8 cellular contexts compared by ENCODE assay signal in the genomic region with DNA sequence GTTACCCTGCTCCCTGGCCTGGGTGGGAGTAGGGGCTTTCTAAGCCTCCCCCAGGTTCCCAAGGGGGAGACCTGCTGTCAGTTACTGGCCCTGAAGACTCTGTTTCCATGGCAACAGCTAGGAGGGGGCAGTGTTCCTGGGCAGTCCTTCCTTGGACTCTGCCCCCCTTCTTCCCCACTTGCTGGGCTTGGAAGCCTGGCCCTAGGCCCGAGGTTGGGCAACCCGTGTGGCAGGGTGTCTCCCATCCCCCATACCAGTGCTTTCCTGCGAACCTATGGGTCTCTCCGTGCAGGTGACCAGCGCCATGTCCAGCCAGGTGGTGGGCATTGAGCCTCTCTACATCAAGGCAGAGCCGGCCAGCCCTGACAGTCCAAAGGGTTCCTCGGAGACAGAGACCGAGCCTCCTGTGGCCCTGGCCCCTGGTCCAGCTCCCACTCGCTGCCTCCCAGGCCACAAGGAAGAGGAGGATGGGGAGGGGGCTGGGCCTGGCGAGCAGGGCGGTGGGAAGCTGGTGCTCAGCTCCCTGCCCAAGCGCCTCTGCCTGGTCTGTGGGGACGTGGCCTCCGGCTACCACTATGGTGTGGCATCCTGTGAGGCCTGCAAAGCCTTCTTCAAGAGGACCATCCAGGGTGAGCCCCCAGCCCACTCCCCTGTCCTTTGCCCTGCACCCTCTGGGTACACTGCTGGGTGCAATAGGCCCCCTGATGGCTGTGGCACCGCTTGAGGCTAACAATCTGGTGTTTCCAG. TPM values are rescaled to one million over a fixed set of nuclear protein-coding genes. Genes with fewer than 3 reads are reported as not detected.
A peak's percentile ranks its signal among the peaks of the same experiment; 100 is the strongest.
DNase-seq lines count a peak whose midpoint lies in the region; ATAC-seq and TF ChIP-seq lines count a peak whose summit lies in the region.

No MANE protein-coding gene starts in this region.

- H3K4me3 ChIP-seq in cardiac muscle cell = peak overlapping the region; percentile 71
- peak overlapping the region; percentile 57 to 71 (median 65) for H3K4me3 ChIP-seq in mammary epithelial cell (replicated peaks in 1 of 3; ENCODE audit: insufficient read depth in 1 of 3, low read depth in 2 of 3, low read length in 3 of 3)
- H3K4me3 ChIP-seq in mesendoderm (ENCODE audit: low read length) = no peak overlapping the region
- H3K4me3 ChIP-seq in vagina = peak overlapping the region; percentile 83 to 93

- dilution Hi-C loops in mammary epithelial cell (cut with HindIII; ENCODE audit: low sequenced_read_pairs) = loop anchor here (5.0 kb wide), 2 partner anchors 35 to 75 kb away; no protein-coding TSS in a partner anchor

- peak overlapping the region; percentile 52 for H3K9ac ChIP-seq in mammary epithelial cell (ENCODE audit: insufficient read depth, low read length)
- peak overlapping the region; percentile 86 for H3K9ac ChIP-seq in mesendoderm (ENCODE audit: low read length)

- peak overlapping the region; percentile 88 for H3K27ac ChIP-seq in cardiac muscle cell
- H3K27ac ChIP-seq in mammary epithelial cell (ENCODE audit: insufficient read depth, low read depth, low read length) = peak overlapping the region; percentile 14
- H3K27ac ChIP-seq in mesendoderm (ENCODE audit: low read depth, low read length) = no peak overlapping the region
- H3K27ac ChIP-seq in vagina = peak overlapping the region; percentile 88

- peak overlapping the region; percentile 89 for H3K56ac ChIP-seq in mesendoderm (ENCODE audit: low read length)

- peak overlapping the region; percentile 95 for H2AK5ac ChIP-seq in mesendoderm (ENCODE audit: low read length)

- peak overlapping the region; percentile 90 for H3K23ac ChIP-seq in mesendoderm (ENCODE audit: low read length)

- in situ Hi-C loops in mammary epithelial cell (cut with MboI; ENCODE audit: low sequenced_read_pairs in 2 of 2) = no loop called here

- no peak overlapping the region for H2BK15ac ChIP-seq in mesendoderm (replicated peaks; ENCODE audit: low read depth)

- H3K79me1 ChIP-seq in mesendoderm (ENCODE audit: low read length) = peaks cover 9% of the 10 kb centered on the region

- no peaks in the 10 kb centered on the region for H4K20me1 ChIP-seq in mammary epithelial cell (ENCODE audit: insufficient read depth, low read length)

- TF ChIP-seq POLR2A in vagina (IDR thresholded peaks at IDR 0.05) = no peak

- H3K36me3 ChIP-seq in cardiac muscle cell (no peaks in the 10 kb centered on the region), mammary epithelial cell (ENCODE audit: insufficient read depth, low read length) (peaks cover 9% of the 10 kb centered on the region), mesendoderm (ENCODE audit: control insufficient read depth, insufficient read depth, low read length) (no peaks in the 10 kb centered on the region), vagina (no peaks in the 10 kb centered on the region)

- CTCF ChIA-PET in mammary epithelial cell (lab: Charles Lee; ENCODE audit: low non-redundant PET) = no interaction called here

- H2BK5ac ChIP-seq in mesendoderm (ENCODE audit: low read length) = no peak overlapping the region

- intact Hi-C loops in Right ventricle myocardium superior (cut with DNase I) (no loop called here), mammary epithelial cell (cut with micrococcal nuclease) (loop anchor here (1.0 to 10.0 kb wide), 2 partner anchors 24 to 472 kb away; partner anchors contain the start of gene MARK2), vagina (cut with DNase I) (loop anchor here (5.0 kb wide), 1 partner anchor 70 kb away; no protein-coding TSS in a partner anchor)

- TF ChIP-seq CTCF in cardiac muscle cell (IDR thresholded peaks at IDR 0.05; ENCODE audit: low read depth, low read length) (no peak), mammary epithelial cell (conservative IDR thresholded peaks at IDR 0.05 in 1 of 2, IDR thresholded peaks at IDR 0.05 in 1 of 2; ENCODE audit: extremely low read depth in 1 of 2, insufficient read depth in 1 of 2, low read depth in 1 of 2, low read length in 2 of 2) (no peak), vagina (IDR thresholded peaks at IDR 0.05) (no peak)

- no peak overlapping the region for H4K8ac ChIP-seq in mesendoderm (ENCODE audit: low read depth, low read length)

- peaks cover 11% of the 10 kb centered on the region for H3K4me1 ChIP-seq in cardiac muscle cell (ENCODE audit: low read depth)
- peaks cover 34% of the 10 kb centered on the region for H3K4me1 ChIP-seq in mammary epithelial cell (ENCODE audit: insufficient read depth, low read length)
- peaks cover 4% of the 10 kb centered on the region for H3K4me1 ChIP-seq in mesendoderm (ENCODE audit: control insufficient read depth, low read depth, low read length)
- peaks cover 31% of the 10 kb centered on the region for H3K4me1 ChIP-seq in vagina

- H4K5ac ChIP-seq in mesendoderm (ENCODE audit: low read length) = no peak overlapping the region

- no peak overlapping the region for H2AFZ ChIP-seq in mammary epithelial cell (ENCODE audit: low read depth, low read length)

- peak in 1 of 2 donors; percentile 46 for DNase-seq in cardiac muscle cell (ENCODE audit: low read depth in 1 of 2, low spot score in 1 of 2)
- DNase-seq in Right ventricle myocardium superior = no peak
- DNase-seq in mammary epithelial cell = no peak
- no peak for DNase-seq in mesendoderm
- peak in 1 of 2 donors; percentile 89 for DNase-seq in vagina (ENCODE audit: extremely low spot score in 2 of 2)
- DNase-seq in stimulated activated naive CD4-positive, alpha-beta T cell (lab: John Stamatoyannopoulos, UW) = no peak
- no peak for DNase-seq in NCI-H187 treated with DMSO at 0.1 percent for 48 hours (lab: John Stamatoyannopoulos, UW)
- no peak for DNase-seq in NCI-H187 (lab: John Stamatoyannopoulos, UW)

- ATAC-seq in Right ventricle myocardium superior (ENCODE audit: poor library complexity) = no peak

- BruUV-seq in mammary epithelial cell (replicated peaks; lab: Mats Ljungman, UMichigan) = no TSS peak

- no peak overlapping the region for H2BK120ac ChIP-seq in mesendoderm (ENCODE audit: low read depth, low read length)

- 69% methylated on average over 13 of the region's 15 CpGs for WGBS in mammary epithelial cell (ENCODE audit: low coverage, missing lambda C conversion rate)
- no CpG with 5 or more reads among the region's 15 CpGs for WGBS in mesendoderm (ENCODE audit: extremely low coverage, insufficient coverage, low lambda C conversion rate)

- H3K9me3 ChIP-seq in cardiac muscle cell (ENCODE audit: low read depth) = no peaks in the 10 kb centered on the region
- H3K9me3 ChIP-seq in mammary epithelial cell (replicated peaks; ENCODE audit: insufficient read depth, low read length) = no peaks in the 10 kb centered on the region
- H3K9me3 ChIP-seq in vagina = no peaks in the 10 kb centered on the region

- H3K79me2 ChIP-seq in mammary epithelial cell (ENCODE audit: insufficient read depth, low read length) (peaks cover 25% of the 10 kb centered on the region), mesendoderm (ENCODE audit: control insufficient read depth, insufficient read depth, low read length) (peaks cover 7% of the 10 kb centered on the region)

- no peak overlapping the region for H3K4ac ChIP-seq in mesendoderm (ENCODE audit: low read depth, low read length)

- H3K27me3 ChIP-seq in cardiac muscle cell (no peaks in the 10 kb centered on the region), mammary epithelial cell (ENCODE audit: insufficient read depth, low read length) (no peaks in the 10 kb centered on the region), mesendoderm (ENCODE audit: insufficient read depth, low read length, poor library complexity) (no peaks in the 10 kb centered on the region), vagina (no peaks in the 10 kb centered on the region)

- no peak overlapping the region for H3K18ac ChIP-seq in mesendoderm (ENCODE audit: low read length)

- peak overlapping the region; percentile 98 for H3K4me2 ChIP-seq in mammary epithelial cell (ENCODE audit: insufficient read depth, low read depth, low read length)
- H3K4me2 ChIP-seq in mesendoderm (ENCODE audit: low read length) = peak overlapping the region; percentile 64

RNA-seq across cellular contexts. Expression of gene ESRRA, which starts 1.7 kb away (rescaled TPM):
- 77.0 and 94.0 TPM in 2 replicates for total RNA-seq in cardiac muscle cell
- 48.8 and 49.3 TPM in 2 replicates for polyA plus RNA-seq in cardiac muscle cell
- total RNA-seq in Right ventricle myocardium superior = 241 TPM
- 10 to 100 TPM; 44.8 to 67.0 TPM for total RNA-seq in mammary epithelial cell
- 34.7 TPM for polyA plus RNA-seq in mammary epithelial cell
- polyA minus RNA-seq in mammary epithelial cell = 33.3 TPM
- polyA plus RNA-seq in mesendoderm (2013, experiment 1 of 2) = 9.3 TPM
- polyA plus RNA-seq in mesendoderm (2013, experiment 2 of 2) = 8.3 TPM
- 44.4 TPM for total RNA-seq in vagina

RNA-seq across cellular contexts. Expression of gene CATSPERZ, which starts 6.9 kb away (rescaled TPM):
- total RNA-seq in cardiac muscle cell = not detected in 2 replicates
- 0.54 and 0.56 TPM in 2 replicates for polyA plus RNA-seq in cardiac muscle cell
- total RNA-seq in Right ventricle myocardium superior = not detected
- total RNA-seq in mammary epithelial cell = not detected
- 1.0 TPM for polyA plus RNA-seq in mammary epithelial cell
- not detected for polyA minus RNA-seq in mammary epithelial cell
- 0.11 TPM for polyA plus RNA-seq in mesendoderm (2013, experiment 1 of 2)
- polyA plus RNA-seq in mesendoderm (2013, experiment 2 of 2) = 0.13 TPM
- total RNA-seq in vagina = not detected

RNA-seq across cellular contexts. Expression of gene TRMT112, which starts 10.3 kb away (rescaled TPM):
- total RNA-seq in cardiac muscle cell = 298 and 438 TPM in 2 replicates
- 331 and 375 TPM in 2 replicates for polyA plus RNA-seq in cardiac muscle cell
- 97.5 TPM for total RNA-seq in Right ventricle myocardium superior
- 100 to 1,000 TPM; 105 to 199 TPM for total RNA-seq in mammary epithelial cell
- polyA plus RNA-seq in mammary epithelial cell = 350 TPM
- 271 TPM for polyA minus RNA-seq in mammary epithelial cell
- 524 TPM for polyA plus RNA-seq in mesendoderm (2013, experiment 1 of 2)
- polyA plus RNA-seq in mesendoderm (2013, experiment 2 of 2) = 540 TPM
- 195 TPM for total RNA-seq in vagina

RNA-seq across cellular contexts. Expression of gene PRDX5, which starts 10.9 kb away (rescaled TPM):
- 500 and 570 TPM in 2 replicates for total RNA-seq in cardiac muscle cell
- 646 and 784 TPM in 2 replicates for polyA plus RNA-seq in cardiac muscle cell
- 417 TPM for total RNA-seq in Right ventricle myocardium superior
- 100 to 1,000 TPM; 333 to 449 TPM for total RNA-seq in mammary epithelial cell
- 660 TPM for polyA plus RNA-seq in mammary epithelial cell
- polyA minus RNA-seq in mammary epithelial cell = 272 TPM
- 99.0 TPM for polyA plus RNA-seq in mesendoderm (2013, experiment 1 of 2)
- 97.3 TPM for polyA plus RNA-seq in mesendoderm (2013, experiment 2 of 2)
- total RNA-seq in vagina = 229 TPM

RNA-seq across cellular contexts. Expression of gene KCNK4, which starts 15.9 kb away (rescaled TPM):
- not detected in 2 replicates for total RNA-seq in cardiac muscle cell
- polyA plus RNA-seq in cardiac muscle cell = not detected in 2 replicates
- total RNA-seq in Right ventricle myocardium superior = not detected
- not detected for total RNA-seq in mammary epithelial cell
- not detected for polyA plus RNA-seq in mammary epithelial cell
- not detected for polyA minus RNA-seq in mammary epithelial cell
- polyA plus RNA-seq in mesendoderm (2013, experiment 1 of 2) = not detected
- 0.03 TPM for polyA plus RNA-seq in mesendoderm (2013, experiment 2 of 2)
- 0.98 TPM for total RNA-seq in vagina
